Comparison of ENCODE assay signal across 25 cellular contexts in the genomic region with DNA sequence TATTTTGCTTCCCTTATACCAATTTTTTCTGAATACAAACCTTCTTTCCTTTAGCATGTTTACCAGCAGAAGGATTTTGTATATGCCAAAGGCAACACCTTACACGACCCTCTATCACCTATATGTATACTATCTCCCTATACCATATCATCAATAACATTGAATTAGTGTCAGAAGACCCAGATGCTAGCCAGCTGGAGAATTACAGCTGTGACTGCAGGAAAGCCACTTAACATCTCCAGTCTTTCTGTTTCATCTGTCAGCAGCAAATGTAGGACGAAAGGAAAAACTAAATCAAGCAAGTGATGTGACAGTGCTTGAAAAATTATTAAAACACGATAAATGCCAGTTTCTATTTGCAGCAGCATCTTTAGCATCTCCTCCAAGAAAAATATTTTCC.
"Had no signal": no experiment of that assay in that cellular context is flagged by ENCODE, and none has a peak within 500 bp of the region (broad histone marks: within the 10 kb centered on the region; RNA-seq: fewer than 3 reads in every experiment).

No MANE protein-coding gene starts in this region.

- H3K9me3 ChIP-seq: left lung, lower lobe of right lung, pancreas, prostate gland, spleen, tibial nerve, uterus had no signal

- H3K27ac ChIP-seq: left lung, lower lobe of right lung, pancreas, prostate gland, spleen, tibial nerve, uterus had no signal

- H3K27me3 ChIP-seq: left lung, pancreas, spleen, tibial nerve, uterus had no signal

- H3K36me3 ChIP-seq: lower lobe of right lung, pancreas, prostate gland, uterus had no signal

- H3K4me3 ChIP-seq: left lung, lower lobe of right lung, pancreas, prostate gland, spleen, tibial nerve, uterus had no signal

- ATAC-seq: left colon; left lung; lower lobe of right lung; natural killer cell; pancreas; right cardiac atrium; sciatic nerve; stimulated activated memory B cell treated with anti-CD40 and anti-IgM and Interleukin-4, amounts not matched to agents 10 μg/mL and 1 μg/mL and 100 μg/mL, for 72 hours; stimulated activated naive CD8-positive, alpha-beta T cell treated with anti-CD3 and anti-CD28 coated beads, Interleukin-15, amount 100 ng/mL, for 72 hours had no signal

- DNase-seq: hippocampal formation; immature natural killer cell; kidney; left colon; left lung; lower lobe of right lung; mesendoderm; naive B cell; natural killer cell; nephron progenitor cell; pancreas; posterior cingulate gyrus; retina; right cardiac atrium; small intestine; spleen; stimulated activated CD4-positive, alpha-beta T cell treated with anti-CD3 and anti-CD28 coated beads, Interleukin-4, amount 100 ng/mL, for 24 hours; stimulated activated naive CD4-positive, alpha-beta T cell treated with Interleukin-2 at 50 U/mL for 16 hours; stimulated activated naive CD8-positive, alpha-beta T cell treated with anti-CD3 and anti-CD28 coated beads, Interleukin-15, amount 100 ng/mL, for 72 hours; substantia nigra; uterus had no signal
